In the genomic region with DNA sequence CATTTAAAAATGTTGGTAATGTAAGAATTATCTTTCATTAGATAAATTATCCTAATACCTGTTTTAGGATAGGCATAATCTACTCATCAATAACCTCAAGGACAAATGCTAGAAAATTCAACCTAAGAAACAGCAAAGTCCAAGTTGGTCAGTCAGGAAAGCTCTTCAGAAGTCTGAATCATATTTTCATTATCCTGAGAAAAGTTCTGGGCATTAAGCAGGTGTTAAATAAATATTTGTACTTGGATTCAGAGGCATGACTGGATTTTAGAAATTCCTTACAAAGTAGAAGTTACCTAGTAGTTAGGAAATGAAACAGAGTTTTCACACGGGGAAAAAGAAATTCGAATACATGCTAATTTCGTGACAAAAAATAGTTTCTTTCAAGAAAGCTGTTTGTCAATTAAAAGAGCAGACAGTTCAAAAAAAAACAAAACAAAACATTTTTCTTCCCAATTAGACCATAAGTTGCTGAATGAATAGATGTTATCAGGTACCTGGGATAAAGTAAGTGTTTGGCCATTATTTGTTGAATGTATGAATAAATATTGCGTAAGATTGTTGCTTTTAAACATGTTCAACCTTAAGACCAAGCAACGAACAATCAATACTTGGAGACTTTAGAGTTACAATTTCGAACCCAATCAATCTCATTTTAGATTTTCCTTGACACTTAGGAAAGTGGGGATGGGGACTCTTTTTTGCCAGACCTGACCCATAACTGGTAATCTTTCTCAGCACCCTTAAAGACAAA, we compare ENCODE assay signal across 26 cellular contexts.
"Had no signal": no experiment of that assay in that cellular context is flagged by ENCODE, and none has a peak within 500 bp of the region (broad histone marks: within the 10 kb centered on the region; RNA-seq: fewer than 3 reads in every experiment).

No MANE protein-coding gene starts in this region.

- H3K9me3 Mint-ChIP-seq: stimulated activated effector memory CD8-positive, alpha-beta T cell treated with anti-CD3 and anti-CD28 coated beads, Interleukin-12 subunit alpha, Interleukin-12 subunit beta, amount 100 ng/mL, for 72 hours; stimulated activated naive CD8-positive, alpha-beta T cell treated with anti-CD3 and anti-CD28 coated beads, Interleukin-15, Interleukin-2, amounts not matched to agents 100 ng/mL and 50 ng/mL, for 24 hours had no signal

- H3K36me3 Mint-ChIP-seq: naive thymus-derived CD4-positive, alpha-beta T cell; natural killer cell; neural progenitor cell; stimulated activated effector memory CD8-positive, alpha-beta T cell treated with anti-CD3 and anti-CD28 coated beads, Interleukin-12 subunit alpha, Interleukin-12 subunit beta, amount 100 ng/mL, for 72 hours; stimulated activated naive B cell treated with anti-CD40 and anti-IgM and Interleukin-4, amounts not matched to agents 10 μg/mL and 1 μg/mL and 100 μg/mL, for 72 hours; type B pancreatic cell had no signal

- ATAC-seq: naive thymus-derived CD4-positive, alpha-beta T cell; natural killer cell; right cardiac atrium; stimulated activated effector memory CD8-positive, alpha-beta T cell treated with anti-CD3 and anti-CD28 coated beads, Interleukin-12 subunit alpha, Interleukin-12 subunit beta, amount 100 ng/mL, for 72 hours; stimulated activated naive B cell treated with anti-CD40 and anti-IgM and Interleukin-4, amounts not matched to agents 10 μg/mL and 1 μg/mL and 100 μg/mL, for 72 hours; upper lobe of right lung had no signal

- H3K36me3 ChIP-seq: neural progenitor cell, ovary, prostate gland, sigmoid colon, suprapubic skin, tibial artery, transverse colon, upper lobe of right lung, uterus had no signal

- H3K4me2 ChIP-seq: neural progenitor cell had no signal

- H3K4me1 ChIP-seq: neural progenitor cell, prostate gland, sigmoid colon, suprapubic skin, testis, tibial artery, transverse colon, upper lobe of right lung, uterus had no signal

- H3K4me3 ChIP-seq: neural progenitor cell, ovary, prostate gland, sigmoid colon, suprapubic skin, testis, tibial artery, transverse colon, upper lobe of right lung, uterus had no signal

- H3K4me1 Mint-ChIP-seq: naive thymus-derived CD4-positive, alpha-beta T cell; natural killer cell; nephron; neural progenitor cell; stimulated activated effector memory CD8-positive, alpha-beta T cell treated with anti-CD3 and anti-CD28 coated beads, Interleukin-12 subunit alpha, Interleukin-12 subunit beta, amount 100 ng/mL, for 72 hours; stimulated activated naive B cell treated with anti-CD40 and anti-IgM and Interleukin-4, amounts not matched to agents 10 μg/mL and 1 μg/mL and 100 μg/mL, for 72 hours had no signal

- H3K27ac ChIP-seq: neural progenitor cell, ovary, prostate gland, sigmoid colon, suprapubic skin, testis, tibial artery, transverse colon, upper lobe of right lung, uterus had no signal

- H3K9me3 ChIP-seq: ovary, prostate gland, sigmoid colon, suprapubic skin, testis, tibial artery, transverse colon, upper lobe of right lung, uterus had no signal

- H3K27ac Mint-ChIP-seq: naive thymus-derived CD4-positive, alpha-beta T cell; natural killer cell; neural progenitor cell; stimulated activated effector memory CD8-positive, alpha-beta T cell treated with anti-CD3 and anti-CD28 coated beads, Interleukin-12 subunit alpha, Interleukin-12 subunit beta, amount 100 ng/mL, for 72 hours; stimulated activated naive B cell treated with anti-CD40 and anti-IgM and Interleukin-4, amounts not matched to agents 10 μg/mL and 1 μg/mL and 100 μg/mL, for 72 hours; stimulated activated naive CD8-positive, alpha-beta T cell treated with anti-CD3 and anti-CD28 coated beads, Interleukin-15, Interleukin-2, amounts not matched to agents 100 ng/mL and 50 ng/mL, for 24 hours; type B pancreatic cell had no signal

- DNase-seq: naive thymus-derived CD4-positive, alpha-beta T cell; natural killer cell; occipital lobe; ovary; right cardiac atrium; sigmoid colon; small intestine; stimulated activated CD4-positive, alpha-beta T cell treated with anti-CD3 and anti-CD28 coated beads, Interleukin-15, amount 100 ng/mL, for 24 hours; stimulated activated CD4-positive, alpha-beta T cell treated with anti-CD3 and anti-CD28 coated beads, Interleukin-2, amount 100 ng/mL, for 24 hours; stimulated activated CD4-positive, alpha-beta T cell treated with anti-CD3 and anti-CD28 coated beads, Interleukin-2, amount 100 ng/mL, for 48 hours; stimulated activated CD4-positive, alpha-beta T cell treated with anti-CD3 and anti-CD28 coated beads, Interleukin-4, amount 100 ng/mL, for 24 hours; stimulated activated naive B cell treated with anti-CD40 and anti-IgM and Interleukin-4, amounts not matched to agents 10 μg/mL and 1 μg/mL and 100 μg/mL, for 72 hours; stimulated activated naive CD4-positive, alpha-beta T cell treated with Interleukin-2 at 50 U/mL for 16 hours; substantia nigra; testis; tibial artery; transverse colon; upper lobe of right lung; uterus had no signal

- FAIRE-seq: small intestine had no signal

- H2AFZ ChIP-seq: neural progenitor cell had no signal

- H3K4me3 Mint-ChIP-seq: naive thymus-derived CD4-positive, alpha-beta T cell; natural killer cell; nephron; neural progenitor cell; stimulated activated effector memory CD8-positive, alpha-beta T cell treated with anti-CD3 and anti-CD28 coated beads, Interleukin-12 subunit alpha, Interleukin-12 subunit beta, amount 100 ng/mL, for 72 hours; stimulated activated naive B cell treated with anti-CD40 and anti-IgM and Interleukin-4, amounts not matched to agents 10 μg/mL and 1 μg/mL and 100 μg/mL, for 72 hours; stimulated activated naive CD8-positive, alpha-beta T cell treated with anti-CD3 and anti-CD28 coated beads, Interleukin-15, Interleukin-2, amounts not matched to agents 100 ng/mL and 50 ng/mL, for 24 hours; type B pancreatic cell had no signal

- H3K27me3 ChIP-seq: neural progenitor cell, ovary, sigmoid colon, suprapubic skin, testis, tibial artery, transverse colon, upper lobe of right lung, uterus had no signal

- H3K9ac ChIP-seq: neural progenitor cell had no signal
